Comparison of ENCODE assay signal across 4 cellular contexts in genomic region chr5:734145-734544, GRCh38. TPM values are rescaled to one million over a fixed set of nuclear protein-coding genes. Genes with fewer than 3 reads are reported as not detected.
"Had no signal": no experiment of that assay in that cellular context is flagged by ENCODE, and none has a peak within 500 bp of the region (broad histone marks: within the 10 kb centered on the region; RNA-seq: fewer than 3 reads in every experiment).

No MANE protein-coding gene starts in this region.

RNA-seq across cellular contexts. Expression of gene TPPP, which starts 41.0 kb away (rescaled TPM):
- total RNA-seq: activated CD4-positive, alpha-beta T cell treated with anti-CD3 and anti-CD28 coated beads, Interleukin-2, amount 10 ng/mL, durations not matched to agents 24 days and 14 days; activated T-helper 1 cell treated with anti-CD3 and anti-CD28 coated beads, Interleukin-12 subunit alpha, Interleukin-12 subunit beta, Interleukin-2, Interleukin-4 antibody, amounts not matched to agents 30 ng/mL and 10 ng/mL and 1 ng/mL, durations not matched to agents 14 hours and 24 hours and 36 hours had no signal

RNA-seq across cellular contexts. Expression of gene ZDHHC11B, which starts 50.4 kb away (rescaled TPM):
- total RNA-seq: activated CD4-positive, alpha-beta T cell treated with anti-CD3 and anti-CD28 coated beads, Interleukin-2, amount 10 ng/mL, durations not matched to agents 24 days and 14 days; activated naive CD4-positive, alpha-beta T cell treated with anti-CD3 and anti-CD28 coated beads for 36 hours; activated naive CD8-positive, alpha-beta T cell treated with anti-CD3 and anti-CD28 coated beads for 36 hours; activated T-helper 1 cell treated with anti-CD3 and anti-CD28 coated beads, Interleukin-12 subunit alpha, Interleukin-12 subunit beta, Interleukin-2, Interleukin-4 antibody, amounts not matched to agents 30 ng/mL and 10 ng/mL and 1 ng/mL, durations not matched to agents 14 hours and 24 hours and 36 hours had no signal
